In genomic region chr15:34161329-34161953, GRCh38 we compare ENCODE assay signal across 19 cellular contexts. TPM values are rescaled to one million over a fixed set of nuclear protein-coding genes. Genes with fewer than 3 reads are reported as not detected.
DNase-seq lines count a peak whose midpoint lies in the region; ATAC-seq, FAIRE-seq and TF ChIP-seq lines count a peak whose summit lies in the region.
"Had no signal": no experiment of that assay in that cellular context is flagged by ENCODE, and none has a peak within 500 bp of the region (broad histone marks: within the 10 kb centered on the region; RNA-seq: fewer than 3 reads in every experiment).

No MANE protein-coding gene starts in this region.

- H3K27ac ChIP-seq in epithelial cell of prostate (peak overlapping the region; percentile 57), thyroid gland (no peak overlapping the region)
- H3K27ac ChIP-seq: pancreas, upper lobe of left lung had no signal

- H3K27me3 Mint-ChIP-seq in activated naive CD4-positive, alpha-beta T cell treated with anti-CD3 and anti-CD28 coated beads for 36 hours (ENCODE audit: low read depth) = no peaks in the 10 kb centered on the region
- H3K27me3 Mint-ChIP-seq in activated T-helper 2 cell treated with anti-CD3 and anti-CD28 coated beads, Interferon-gamma antibody, Interleukin-2, Interleukin-4, amounts not matched to agents 10 μg/mL and 5 μg/mL and 100 μg/mL, durations not matched to agents 14 hours and 24 hours and 36 hours (ENCODE audit: low read depth) = no peaks in the 10 kb centered on the region

- peak overlapping the region; percentile 13 to 27 for H3K27ac Mint-ChIP-seq in activated naive CD4-positive, alpha-beta T cell treated with anti-CD3 and anti-CD28 coated beads, Interleukin-2, amount 50 U/mL, for 72 hours
- no peak overlapping the region for H3K27ac Mint-ChIP-seq in activated naive CD4-positive, alpha-beta T cell treated with anti-CD3 and anti-CD28 coated beads for 36 hours
- no peak overlapping the region for H3K27ac Mint-ChIP-seq in activated T-helper 2 cell treated with anti-CD3 and anti-CD28 coated beads, Interferon-gamma antibody, Interleukin-2, Interleukin-4, amounts not matched to agents 10 μg/mL and 5 μg/mL and 100 μg/mL, durations not matched to agents 14 hours and 24 hours and 36 hours

- H3K9me3 ChIP-seq in thyroid gland = no peaks in the 10 kb centered on the region
- H3K9me3 ChIP-seq: pancreas had no signal

- peaks cover 3 to 5% of the 10 kb centered on the region in 2 donors for H3K36me3 ChIP-seq in thyroid gland
- H3K36me3 ChIP-seq: pancreas had no signal

- no peaks in the 10 kb centered on the region for H3K4me1 Mint-ChIP-seq in activated naive CD4-positive, alpha-beta T cell treated with anti-CD3 and anti-CD28 coated beads for 36 hours (ENCODE audit: low read depth)
- H3K4me1 Mint-ChIP-seq in activated T-helper 2 cell treated with anti-CD3 and anti-CD28 coated beads, Interferon-gamma antibody, Interleukin-2, Interleukin-4, amounts not matched to agents 10 μg/mL and 5 μg/mL and 100 μg/mL, durations not matched to agents 14 hours and 24 hours and 36 hours (ENCODE audit: low read depth) = peaks cover 1% of the 10 kb centered on the region

- peak; percentile 53 to 88 for ATAC-seq in activated naive CD4-positive, alpha-beta T cell treated with anti-CD3 and anti-CD28 coated beads, Interleukin-2, amount 50 U/mL, for 72 hours
- ATAC-seq: pancreas had no signal

- no peak for FAIRE-seq in urothelium cell line (lab: Jason Lieb, UNC)
- FAIRE-seq: GM12892, H54, pancreas had no signal

- intact Hi-C loops in activated naive CD4-positive, alpha-beta T cell treated with anti-CD3 and anti-CD28 coated beads for 36 hours (cut with micrococcal nuclease) = no loop called here
- intact Hi-C loops in activated T-helper 2 cell treated with anti-CD3 and anti-CD28 coated beads, Interferon-gamma antibody, Interleukin-2, Interleukin-4, amounts not matched to agents 10 μg/mL and 5 μg/mL and 100 μg/mL, durations not matched to agents 14 hours and 24 hours and 36 hours (cut with micrococcal nuclease) = no loop called here
- intact Hi-C loops in thyroid gland (cut with DNase I) = no loop called here

- no peak overlapping the region for H3K4me3 ChIP-seq in thyroid gland (replicated peaks in 1 of 3)
- H3K4me3 ChIP-seq: pancreas, upper lobe of left lung had no signal

- peaks cover 53 to 84% of the 10 kb centered on the region in 2 donors for H3K36me3 Mint-ChIP-seq in activated naive CD4-positive, alpha-beta T cell treated with anti-CD3 and anti-CD28 coated beads, Interleukin-2, amount 50 U/mL, for 72 hours
- H3K36me3 Mint-ChIP-seq in activated naive CD4-positive, alpha-beta T cell treated with anti-CD3 and anti-CD28 coated beads for 36 hours (ENCODE audit: low read depth) = peaks cover 68% of the 10 kb centered on the region
- H3K36me3 Mint-ChIP-seq in activated T-helper 2 cell treated with anti-CD3 and anti-CD28 coated beads, Interferon-gamma antibody, Interleukin-2, Interleukin-4, amounts not matched to agents 10 μg/mL and 5 μg/mL and 100 μg/mL, durations not matched to agents 14 hours and 24 hours and 36 hours (ENCODE audit: low read depth) = peaks cover 88% of the 10 kb centered on the region

- no peak for TF ChIP-seq POLR2A in thyroid gland (IDR thresholded peaks at IDR 0.05)

- TF ChIP-seq CTCF in thyroid gland (IDR thresholded peaks at IDR 0.05) = no peak

- H3K9me3 Mint-ChIP-seq in activated naive CD4-positive, alpha-beta T cell treated with anti-CD3 and anti-CD28 coated beads, Interleukin-2, amount 50 U/mL, for 72 hours = peaks cover 11 to 33% of the 10 kb centered on the region in 2 donors
- peaks cover 29% of the 10 kb centered on the region for H3K9me3 Mint-ChIP-seq in activated naive CD4-positive, alpha-beta T cell treated with anti-CD3 and anti-CD28 coated beads for 36 hours
- H3K9me3 Mint-ChIP-seq in activated T-helper 2 cell treated with anti-CD3 and anti-CD28 coated beads, Interferon-gamma antibody, Interleukin-2, Interleukin-4, amounts not matched to agents 10 μg/mL and 5 μg/mL and 100 μg/mL, durations not matched to agents 14 hours and 24 hours and 36 hours = peaks cover 70% of the 10 kb centered on the region

- H3K27me3 ChIP-seq in thyroid gland = no peaks in the 10 kb centered on the region
- H3K27me3 ChIP-seq: pancreas, upper lobe of left lung had no signal

- WGBS in thyroid gland, 2 donors = 86 to 93% methylated on average over 9 of the region's 9 CpGs

- CTCF ChIA-PET in activated naive CD4-positive, alpha-beta T cell treated with anti-CD3 and anti-CD28 coated beads for 36 hours (lab: Charles Lee) = no interaction called here

- H3K4me3 Mint-ChIP-seq in activated naive CD4-positive, alpha-beta T cell treated with anti-CD3 and anti-CD28 coated beads for 36 hours = no peak overlapping the region
- H3K4me3 Mint-ChIP-seq in activated T-helper 2 cell treated with anti-CD3 and anti-CD28 coated beads, Interferon-gamma antibody, Interleukin-2, Interleukin-4, amounts not matched to agents 10 μg/mL and 5 μg/mL and 100 μg/mL, durations not matched to agents 14 hours and 24 hours and 36 hours (ENCODE audit: low read depth) = no peak overlapping the region

- no peaks in the 10 kb centered on the region for H3K4me1 ChIP-seq in thyroid gland
- H3K4me1 ChIP-seq: pancreas had no signal

- no peak for DNase-seq in activated naive CD4-positive, alpha-beta T cell treated with anti-CD3 and anti-CD28 coated beads, Interleukin-2, amount 50 U/mL, for 72 hours (ENCODE audit: low spot score in 2 of 2)
- DNase-seq in activated naive CD4-positive, alpha-beta T cell treated with anti-CD3 and anti-CD28 coated beads for 36 hours = no peak
- DNase-seq in SIG-M5 treated with dmso at 0.1 percent for 504 hours (lab: John Stamatoyannopoulos, UW; ENCODE audit: unreplicated experiment) (peak; percentile 42), epithelial cell of prostate (ENCODE audit: low read depth, low spot score) (peak; percentile 18), urothelium cell line (ENCODE audit: low spot score) (peak; percentile 4), thyroid gland (no peak)
- DNase-seq in activated CD8-positive, alpha-beta memory T cell treated with anti-CD3 and anti-CD28 coated beads for 24 hours = no peak
- no peak for DNase-seq in activated T-helper 2 cell treated with anti-CD3 and anti-CD28 coated beads, Interferon-gamma antibody, Interleukin-2, Interleukin-4, amounts not matched to agents 10 μg/mL and 5 μg/mL and 100 μg/mL, durations not matched to agents 14 hours and 24 hours and 36 hours (ENCODE audit: low spot score)
- DNase-seq: activated CD4-positive, CD25-positive, alpha-beta regulatory T cell treated with anti-CD3 and anti-CD28 coated beads, Interleukin-2, amount 50 U/mL, for 72 hours; caudate nucleus; DND-41; mesenchymal stem cell; NCI-H1105 treated with DMSO at 0.1 percent for 48 hours; NCI-H526 treated with DMSO at 0.1 percent for 48 hours; pancreas; stimulated activated CD4-positive, alpha-beta T cell treated with anti-CD3 and anti-CD28 coated beads, Interleukin-15, amount 100 ng/mL, for 24 hours; upper lobe of left lung had no signal

RNA-seq across cellular contexts. Expression of gene KATNBL1, which starts 48.5 kb away (rescaled TPM):
- total RNA-seq in activated naive CD4-positive, alpha-beta T cell treated with anti-CD3 and anti-CD28 coated beads, Interleukin-2, amount 50 U/mL, for 72 hours = 10 to 100 TPM; 49.9 to 53.0 TPM
- total RNA-seq in activated naive CD4-positive, alpha-beta T cell treated with anti-CD3 and anti-CD28 coated beads for 36 hours = 10 to 100 TPM; 46.4 to 51.6 TPM
- total RNA-seq in activated T-helper 2 cell treated with anti-CD3 and anti-CD28 coated beads, Interferon-gamma antibody, Interleukin-2, Interleukin-4, amounts not matched to agents 10 μg/mL and 5 μg/mL and 100 μg/mL, durations not matched to agents 14 hours and 24 hours and 36 hours = 42.0 and 42.3 TPM in 2 replicates
- total RNA-seq in thyroid gland = 10 to 100 TPM; 39.8 to 66.6 (median 50.5) TPM

RNA-seq across cellular contexts. Expression of gene PGBD4, which starts 59.6 kb away (rescaled TPM):
- 1 to 10 TPM; 3.2 to 3.4 TPM for total RNA-seq in activated naive CD4-positive, alpha-beta T cell treated with anti-CD3 and anti-CD28 coated beads, Interleukin-2, amount 50 U/mL, for 72 hours
- 1 to 10 TPM; 2.0 TPM for total RNA-seq in activated naive CD4-positive, alpha-beta T cell treated with anti-CD3 and anti-CD28 coated beads for 36 hours
- total RNA-seq in activated T-helper 2 cell treated with anti-CD3 and anti-CD28 coated beads, Interferon-gamma antibody, Interleukin-2, Interleukin-4, amounts not matched to agents 10 μg/mL and 5 μg/mL and 100 μg/mL, durations not matched to agents 14 hours and 24 hours and 36 hours = 3.4 and 3.7 TPM in 2 replicates
- 1 to 10 TPM; 1.0 to 1.3 (median 1.2) TPM for total RNA-seq in thyroid gland

RNA-seq across cellular contexts. Expression of gene EMC7, which starts 59.8 kb away (rescaled TPM):
- total RNA-seq in activated naive CD4-positive, alpha-beta T cell treated with anti-CD3 and anti-CD28 coated beads, Interleukin-2, amount 50 U/mL, for 72 hours = 10 to 100 TPM; 39.5 to 60.1 TPM
- 10 to 100 TPM; 51.8 to 56.2 TPM for total RNA-seq in activated naive CD4-positive, alpha-beta T cell treated with anti-CD3 and anti-CD28 coated beads for 36 hours
- 66.8 and 68.0 TPM in 2 replicates for total RNA-seq in activated T-helper 2 cell treated with anti-CD3 and anti-CD28 coated beads, Interferon-gamma antibody, Interleukin-2, Interleukin-4, amounts not matched to agents 10 μg/mL and 5 μg/mL and 100 μg/mL, durations not matched to agents 14 hours and 24 hours and 36 hours
- total RNA-seq in thyroid gland = 10 to 100 TPM; 40.9 to 54.3 (median 50.5) TPM

Comparison
In these comparisons a context has a peak if more than half of its experiments do, and no peak if none do; other contexts are left out.
1. H3K27ac Mint-ChIP-seq: peak in activated naive CD4-positive, alpha-beta T cell treated with anti-CD3 and anti-CD28 coated beads, Interleukin-2, amount 50 U/mL, for 72 hours (2 of 2); none in activated naive CD4-positive, alpha-beta T cell treated with anti-CD3 and anti-CD28 coated beads for 36 hours (single experiment) and activated T-helper 2 cell treated with anti-CD3 and anti-CD28 coated beads, Interferon-gamma antibody, Interleukin-2, Interleukin-4, amounts not matched to agents 10 μg/mL and 5 μg/mL and 100 μg/mL, durations not matched to agents 14 hours and 24 hours and 36 hours (single experiment).
2. DNase-seq: peak in SIG-M5 treated with dmso at 0.1 percent for 504 hours (single experiment), epithelial cell of prostate (single experiment) and urothelium cell line (single experiment); none in activated naive CD4-positive, alpha-beta T cell treated with anti-CD3 and anti-CD28 coated beads, Interleukin-2, amount 50 U/mL, for 72 hours (0 of 2), activated naive CD4-positive, alpha-beta T cell treated with anti-CD3 and anti-CD28 coated beads for 36 hours (single experiment), activated CD8-positive, alpha-beta memory T cell treated with anti-CD3 and anti-CD28 coated beads for 24 hours (single experiment), activated T-helper 2 cell treated with anti-CD3 and anti-CD28 coated beads, Interferon-gamma antibody, Interleukin-2, Interleukin-4, amounts not matched to agents 10 μg/mL and 5 μg/mL and 100 μg/mL, durations not matched to agents 14 hours and 24 hours and 36 hours (single experiment) and thyroid gland (0 of 2).